1 cellular context compared by ENCODE assay signal in the genomic region with DNA sequence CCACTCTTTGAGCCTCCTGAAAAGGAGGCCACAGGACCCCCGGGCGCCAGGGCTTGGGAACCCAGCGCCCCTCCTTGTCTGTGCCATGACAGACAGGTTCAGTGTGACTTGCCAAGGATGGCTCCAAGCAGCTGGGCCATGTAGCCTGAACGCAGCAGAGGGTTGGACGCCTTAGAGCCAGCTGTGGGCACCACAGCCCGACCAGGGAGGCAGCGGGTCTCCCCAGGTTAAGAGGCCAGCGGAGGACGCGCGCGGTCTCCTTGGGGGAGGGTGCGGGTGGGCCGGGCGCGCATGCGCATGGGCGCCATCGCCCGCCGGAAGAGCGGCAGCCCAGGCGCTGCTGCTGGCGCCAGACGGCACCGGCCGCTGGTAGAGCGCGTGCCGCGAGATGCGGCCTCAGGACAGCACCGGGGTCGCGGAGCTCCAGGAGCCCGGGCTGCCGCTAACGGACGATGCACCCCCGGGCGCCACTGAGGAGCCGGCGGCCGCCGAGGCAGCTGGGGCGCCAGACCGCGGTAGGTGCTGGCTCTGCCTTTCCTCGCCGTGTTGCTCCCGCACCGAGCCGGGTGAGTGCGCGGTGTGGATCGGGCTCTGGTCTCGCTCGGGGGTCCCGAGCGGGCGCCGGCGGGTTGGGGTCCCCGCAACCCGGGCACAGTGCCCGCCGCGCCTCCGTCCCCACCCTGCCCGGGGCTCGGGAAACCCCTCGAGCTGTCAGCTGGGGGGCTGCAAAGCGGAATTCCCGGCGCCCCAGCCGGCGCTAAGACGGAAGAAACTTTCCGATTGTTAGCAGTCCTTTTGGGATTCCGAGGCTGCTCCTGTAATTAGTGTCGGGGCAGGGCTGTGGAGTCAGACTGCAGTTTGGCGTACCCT.
TF ChIP-seq lines count a peak whose summit lies in the region.

A gene with protein sequence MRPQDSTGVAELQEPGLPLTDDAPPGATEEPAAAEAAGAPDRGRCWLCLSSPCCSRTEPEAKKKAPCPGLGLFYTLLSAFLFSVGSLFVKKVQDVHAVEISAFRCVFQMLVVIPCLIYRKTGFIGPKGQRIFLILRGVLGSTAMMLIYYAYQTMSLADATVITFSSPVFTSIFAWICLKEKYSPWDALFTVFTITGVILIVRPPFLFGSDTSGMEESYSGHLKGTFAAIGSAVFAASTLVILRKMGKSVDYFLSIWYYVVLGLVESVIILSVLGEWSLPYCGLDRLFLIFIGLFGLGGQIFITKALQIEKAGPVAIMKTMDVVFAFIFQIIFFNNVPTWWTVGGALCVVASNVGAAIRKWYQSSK (plus strand): TSS at position 333 of the 870 bp plus-strand sequence. CDS start 56 bp downstream, at position 389.

TF ChIP-seq in HEK293, 187 proteins besides CTCF, POLR2A, EP300 and RAD21 (continued from another document and continues in another):
- TF ChIP-seq ZNF37A (tag by site-specific recombination; IDR thresholded peaks at IDR 0.05) (no peak), ZNF514 (tag by site-specific recombination; IDR thresholded peaks at IDR 0.05) (no peak), ZNF449 (tag by site-specific recombination; IDR thresholded peaks at IDR 0.05) (peak; percentile 79), MYNN (tag by site-specific recombination; IDR thresholded peaks at IDR 0.05; ENCODE audit: borderline replicate concordance) (no peak), ZNF280D (tag by site-specific recombination; IDR thresholded peaks at IDR 0.05) (no peak), SP3 (tag by site-specific recombination; IDR thresholded peaks at IDR 0.05) (peak; percentile 35; the same call in 1 of the 2 replicates), WT1 (tag by site-specific recombination; IDR thresholded peaks at IDR 0.05) (no peak; the same call in 1 of the 2 replicates), ZNF585B (tag by site-specific recombination; IDR thresholded peaks at IDR 0.05) (no peak), ZNF274 (IDR thresholded peaks at IDR 0.05; ENCODE audit: low read length) (no peak), ZNF274 (tag by site-specific recombination; IDR thresholded peaks at IDR 0.05; ENCODE audit: borderline replicate concordance) (no peak), ZNF561 (tag by site-specific recombination; IDR thresholded peaks at IDR 0.05; ENCODE audit: borderline replicate concordance) (peak; percentile 83), OVOL3 (tag by site-specific recombination; IDR thresholded peaks at IDR 0.05) (no peak), ZNF645 (tag by site-specific recombination; IDR thresholded peaks at IDR 0.05) (no peak), ZNF404 (tag by site-specific recombination; IDR thresholded peaks at IDR 0.05) (no peak), ZNF701 (tag by site-specific recombination; IDR thresholded peaks at IDR 0.05) (no peak), ZNF112 (tag by site-specific recombination; IDR thresholded peaks at IDR 0.05) (no peak), SALL2 (tag by site-specific recombination; IDR thresholded peaks at IDR 0.05; ENCODE audit: borderline replicate concordance) (no peak), EGR2 (tag by site-specific recombination; IDR thresholded peaks at IDR 0.05; ENCODE audit: low read depth) (0 out of 2 replicates have a peak, but pooled peaks have one; percentile 19), ZNF626 (tag by site-specific recombination; IDR thresholded peaks at IDR 0.05) (no peak), PATZ1 (tag by site-specific recombination; IDR thresholded peaks at IDR 0.05) (peak; percentile 92), KLF7 (tag by site-specific recombination; IDR thresholded peaks at IDR 0.05; ENCODE audit: borderline replicate concordance) (no peak)
- TF ChIP-seq, protein P1, sequence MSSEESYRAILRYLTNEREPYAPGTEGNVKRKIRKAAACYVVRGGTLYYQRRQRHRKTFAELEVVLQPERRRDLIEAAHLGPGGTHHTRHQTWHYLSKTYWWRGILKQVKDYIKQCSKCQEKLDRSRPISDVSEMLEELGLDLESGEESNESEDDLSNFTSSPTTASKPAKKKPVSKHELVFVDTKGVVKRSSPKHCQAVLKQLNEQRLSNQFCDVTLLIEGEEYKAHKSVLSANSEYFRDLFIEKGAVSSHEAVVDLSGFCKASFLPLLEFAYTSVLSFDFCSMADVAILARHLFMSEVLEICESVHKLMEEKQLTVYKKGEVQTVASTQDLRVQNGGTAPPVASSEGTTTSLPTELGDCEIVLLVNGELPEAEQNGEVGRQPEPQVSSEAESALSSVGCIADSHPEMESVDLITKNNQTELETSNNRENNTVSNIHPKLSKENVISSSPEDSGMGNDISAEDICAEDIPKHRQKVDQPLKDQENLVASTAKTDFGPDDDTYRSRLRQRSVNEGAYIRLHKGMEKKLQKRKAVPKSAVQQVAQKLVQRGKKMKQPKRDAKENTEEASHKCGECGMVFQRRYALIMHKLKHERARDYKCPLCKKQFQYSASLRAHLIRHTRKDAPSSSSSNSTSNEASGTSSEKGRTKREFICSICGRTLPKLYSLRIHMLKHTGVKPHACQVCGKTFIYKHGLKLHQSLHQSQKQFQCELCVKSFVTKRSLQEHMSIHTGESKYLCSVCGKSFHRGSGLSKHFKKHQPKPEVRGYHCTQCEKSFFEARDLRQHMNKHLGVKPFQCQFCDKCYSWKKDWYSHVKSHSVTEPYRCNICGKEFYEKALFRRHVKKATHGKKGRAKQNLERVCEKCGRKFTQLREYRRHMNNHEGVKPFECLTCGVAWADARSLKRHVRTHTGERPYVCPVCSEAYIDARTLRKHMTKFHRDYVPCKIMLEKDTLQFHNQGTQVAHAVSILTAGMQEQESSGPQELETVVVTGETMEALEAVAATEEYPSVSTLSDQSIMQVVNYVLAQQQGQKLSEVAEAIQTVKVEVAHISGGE (tag by site-specific recombination; conservative IDR thresholded peaks at IDR 0.05; ENCODE audit: low read depth) = no peak; the same call in 1 of the 2 replicates
- TF ChIP-seq, protein P2, sequence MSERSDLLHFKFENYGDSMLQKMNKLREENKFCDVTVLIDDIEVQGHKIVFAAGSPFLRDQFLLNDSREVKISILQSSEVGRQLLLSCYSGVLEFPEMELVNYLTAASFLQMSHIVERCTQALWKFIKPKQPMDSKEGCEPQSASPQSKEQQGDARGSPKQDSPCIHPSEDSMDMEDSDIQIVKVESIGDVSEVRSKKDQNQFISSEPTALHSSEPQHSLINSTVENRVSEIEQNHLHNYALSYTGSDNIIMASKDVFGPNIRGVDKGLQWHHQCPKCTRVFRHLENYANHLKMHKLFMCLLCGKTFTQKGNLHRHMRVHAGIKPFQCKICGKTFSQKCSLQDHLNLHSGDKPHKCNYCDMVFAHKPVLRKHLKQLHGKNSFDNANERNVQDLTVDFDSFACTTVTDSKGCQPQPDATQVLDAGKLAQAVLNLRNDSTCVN (tag by site-specific recombination; optimal IDR thresholded peaks at IDR 0.05) = peak; percentile 76
- TF ChIP-seq, protein P3, sequence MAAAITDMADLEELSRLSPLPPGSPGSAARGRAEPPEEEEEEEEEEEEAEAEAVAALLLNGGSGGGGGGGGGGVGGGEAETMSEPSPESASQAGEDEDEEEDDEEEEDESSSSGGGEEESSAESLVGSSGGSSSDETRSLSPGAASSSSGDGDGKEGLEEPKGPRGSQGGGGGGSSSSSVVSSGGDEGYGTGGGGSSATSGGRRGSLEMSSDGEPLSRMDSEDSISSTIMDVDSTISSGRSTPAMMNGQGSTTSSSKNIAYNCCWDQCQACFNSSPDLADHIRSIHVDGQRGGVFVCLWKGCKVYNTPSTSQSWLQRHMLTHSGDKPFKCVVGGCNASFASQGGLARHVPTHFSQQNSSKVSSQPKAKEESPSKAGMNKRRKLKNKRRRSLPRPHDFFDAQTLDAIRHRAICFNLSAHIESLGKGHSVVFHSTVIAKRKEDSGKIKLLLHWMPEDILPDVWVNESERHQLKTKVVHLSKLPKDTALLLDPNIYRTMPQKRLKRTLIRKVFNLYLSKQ (tag by site-specific recombination; IDR thresholded peaks at IDR 0.05; ENCODE audit: borderline replicate concordance) = no peak
- TF ChIP-seq, protein P4, sequence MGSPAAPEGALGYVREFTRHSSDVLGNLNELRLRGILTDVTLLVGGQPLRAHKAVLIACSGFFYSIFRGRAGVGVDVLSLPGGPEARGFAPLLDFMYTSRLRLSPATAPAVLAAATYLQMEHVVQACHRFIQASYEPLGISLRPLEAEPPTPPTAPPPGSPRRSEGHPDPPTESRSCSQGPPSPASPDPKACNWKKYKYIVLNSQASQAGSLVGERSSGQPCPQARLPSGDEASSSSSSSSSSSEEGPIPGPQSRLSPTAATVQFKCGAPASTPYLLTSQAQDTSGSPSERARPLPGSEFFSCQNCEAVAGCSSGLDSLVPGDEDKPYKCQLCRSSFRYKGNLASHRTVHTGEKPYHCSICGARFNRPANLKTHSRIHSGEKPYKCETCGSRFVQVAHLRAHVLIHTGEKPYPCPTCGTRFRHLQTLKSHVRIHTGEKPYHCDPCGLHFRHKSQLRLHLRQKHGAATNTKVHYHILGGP (tag by site-specific recombination; IDR thresholded peaks at IDR 0.05) = no peak
- TF ChIP-seq, protein P5, sequence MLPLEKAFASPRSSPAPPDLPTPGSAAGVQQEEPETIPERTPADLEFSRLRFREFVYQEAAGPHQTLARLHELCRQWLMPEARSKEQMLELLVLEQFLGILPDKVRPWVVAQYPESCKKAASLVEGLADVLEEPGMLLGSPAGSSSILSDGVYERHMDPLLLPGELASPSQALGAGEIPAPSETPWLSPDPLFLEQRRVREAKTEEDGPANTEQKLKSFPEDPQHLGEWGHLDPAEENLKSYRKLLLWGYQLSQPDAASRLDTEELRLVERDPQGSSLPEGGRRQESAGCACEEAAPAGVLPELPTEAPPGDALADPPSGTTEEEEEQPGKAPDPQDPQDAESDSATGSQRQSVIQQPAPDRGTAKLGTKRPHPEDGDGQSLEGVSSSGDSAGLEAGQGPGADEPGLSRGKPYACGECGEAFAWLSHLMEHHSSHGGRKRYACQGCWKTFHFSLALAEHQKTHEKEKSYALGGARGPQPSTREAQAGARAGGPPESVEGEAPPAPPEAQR (tag by site-specific recombination; IDR thresholded peaks at IDR 0.05) = no peak
- TF ChIP-seq, protein P6, sequence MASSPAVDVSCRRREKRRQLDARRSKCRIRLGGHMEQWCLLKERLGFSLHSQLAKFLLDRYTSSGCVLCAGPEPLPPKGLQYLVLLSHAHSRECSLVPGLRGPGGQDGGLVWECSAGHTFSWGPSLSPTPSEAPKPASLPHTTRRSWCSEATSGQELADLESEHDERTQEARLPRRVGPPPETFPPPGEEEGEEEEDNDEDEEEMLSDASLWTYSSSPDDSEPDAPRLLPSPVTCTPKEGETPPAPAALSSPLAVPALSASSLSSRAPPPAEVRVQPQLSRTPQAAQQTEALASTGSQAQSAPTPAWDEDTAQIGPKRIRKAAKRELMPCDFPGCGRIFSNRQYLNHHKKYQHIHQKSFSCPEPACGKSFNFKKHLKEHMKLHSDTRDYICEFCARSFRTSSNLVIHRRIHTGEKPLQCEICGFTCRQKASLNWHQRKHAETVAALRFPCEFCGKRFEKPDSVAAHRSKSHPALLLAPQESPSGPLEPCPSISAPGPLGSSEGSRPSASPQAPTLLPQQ (tag by site-specific recombination; IDR thresholded peaks at IDR 0.05) = 0 out of 2 replicates have a peak, but pooled peaks have one; percentile 12
